Comparison of ENCODE assay signal across 8 cellular contexts in the genomic region with DNA sequence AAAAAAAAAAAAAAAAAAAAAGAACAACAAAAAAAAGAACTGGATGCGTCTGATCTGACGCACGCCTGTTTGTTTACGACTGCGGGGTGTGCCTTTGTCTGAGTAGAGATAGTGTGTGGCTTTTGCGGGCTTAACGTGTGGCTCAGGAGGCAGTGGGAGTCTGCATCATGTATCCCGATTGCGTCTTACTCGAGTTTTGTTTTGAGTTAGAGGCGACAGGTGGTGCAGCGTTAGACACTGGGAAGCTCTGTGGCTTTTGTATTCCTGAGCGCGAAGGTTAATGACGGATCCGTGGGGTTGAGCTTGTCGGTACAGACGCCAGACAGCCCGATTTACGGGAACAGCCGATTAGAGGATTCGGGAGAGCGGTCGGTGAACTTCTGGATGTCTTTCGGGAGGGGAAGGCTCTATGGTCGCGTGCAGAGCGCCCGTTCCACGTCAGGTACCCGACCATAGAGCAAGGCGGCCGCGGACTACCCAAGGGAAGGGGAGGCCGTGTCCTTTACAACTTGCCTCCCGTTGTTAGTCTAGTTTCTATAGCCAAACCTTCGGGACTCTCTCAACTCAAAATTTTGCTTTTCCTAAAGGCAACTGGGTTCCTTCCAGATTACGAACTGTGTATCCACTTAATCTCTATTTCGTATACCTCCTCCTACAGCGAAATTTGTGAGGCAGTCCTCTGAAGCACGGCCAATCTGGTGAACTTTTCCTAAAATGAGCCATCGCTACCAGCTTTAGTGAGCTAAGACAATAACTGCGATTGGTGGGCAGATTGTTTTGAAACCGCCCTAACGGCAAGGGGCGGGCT. TPM values are rescaled to one million over a fixed set of nuclear protein-coding genes. Genes with fewer than 3 reads are reported as not detected.
DNase-seq lines count a peak whose midpoint lies in the region; ATAC-seq and TF ChIP-seq lines count a peak whose summit lies in the region.

No MANE protein-coding gene starts in this region.

- H3K9me3 ChIP-seq in NT2/D1 (ENCODE audit: insufficient read depth, low read length) = no peaks in the 10 kb centered on the region
- no peaks in the 10 kb centered on the region for H3K9me3 ChIP-seq in esophagus (ENCODE audit: control insufficient read depth in 2 of 2, insufficient read depth in 1 of 2, low read depth in 1 of 2, low read length in 1 of 2)

- WGBS in esophagus, 2 donors = 0 to 1% methylated on average over 46 of the region's 46 CpGs

- no peaks in the 10 kb centered on the region for H3K27me3 ChIP-seq in NT2/D1 (ENCODE audit: insufficient read depth, insufficient read length)
- H3K27me3 ChIP-seq in esophagus (ENCODE audit: control insufficient read depth in 1 of 2, insufficient read depth in 2 of 2, low read length in 2 of 2) = no peaks in the 10 kb centered on the region

- H3K4me3 ChIP-seq in NT2/D1 (ENCODE audit: insufficient read length, low read depth) (peak overlapping the region; percentile 81), esophagus (ENCODE audit: low read depth in 1 of 2, low read length in 2 of 2) (peak overlapping the region; percentile 62 to 71)

- H3K36me3 ChIP-seq in NT2/D1 (ENCODE audit: insufficient read depth, insufficient read length, low read length) = peaks cover 53% of the 10 kb centered on the region
- peaks cover 6 to 7% of the 10 kb centered on the region in 2 donors for H3K36me3 ChIP-seq in esophagus (ENCODE audit: control insufficient read depth in 2 of 2, insufficient read depth in 2 of 2, low read length in 1 of 2)

- peak overlapping the region; percentile 92 for H3K9ac ChIP-seq in NT2/D1 (ENCODE audit: insufficient read length, low read depth)

- peak overlapping the region; percentile 86 to 94 (median 90) for H3K4me3 Mint-ChIP-seq in nephron

- DNase-seq in NCI-H446 (lab: John Stamatoyannopoulos, UW) (peak; percentile 86 to 88), NCI-H446 treated with DMSO at 0.1 percent for 48 hours (lab: John Stamatoyannopoulos, UW) (no peak), NT2/D1 (ENCODE audit: low read depth, low spot score) (no peak)
- DNase-seq in activated T-cell treated with anti-CD3 and anti-CD28 coated beads, Interleukin-2, amount 50 U/mL, for 1 hour = peak; percentile 77
- peak; percentile 83 for DNase-seq in stimulated activated naive CD8-positive, alpha-beta T cell treated with anti-CD3 and anti-CD28 coated beads, Interleukin-15, Interleukin-2, amounts not matched to agents 100 U/mL and 50 U/mL, for 24 hours

- H3K27me3 Mint-ChIP-seq in nephron (ENCODE audit: low read depth) = no peaks in the 10 kb centered on the region

- H3K27ac ChIP-seq in esophagus (ENCODE audit: low read depth in 2 of 2, low read length in 1 of 2) = peak overlapping the region; percentile 99 to 100

- H3K4me1 ChIP-seq in NT2/D1 (ENCODE audit: insufficient read depth, insufficient read length) (peaks cover 2% of the 10 kb centered on the region), esophagus (ENCODE audit: control insufficient read depth in 2 of 2, insufficient read depth in 2 of 2, low read length in 1 of 2) (peaks cover 5 to 7% of the 10 kb centered on the region in 2 donors)

- ATAC-seq in HG03097 (IDR thresholded peaks at IDR 0.05; ENCODE audit: low FRiP score, unreplicated experiment) = peak; percentile 14
- ATAC-seq in stimulated activated naive CD8-positive, alpha-beta T cell treated with anti-CD3 and anti-CD28 coated beads, Interleukin-15, Interleukin-2, amounts not matched to agents 100 U/mL and 50 U/mL, for 24 hours = peak; percentile 38

- TF ChIP-seq CTCF in nephron (IDR thresholded peaks at IDR 0.05; ENCODE audit: unreplicated experiment in 3 of 3) = no peak

- no peaks in the 10 kb centered on the region for H3K9me3 Mint-ChIP-seq in nephron

- H3K4me1 Mint-ChIP-seq in nephron = peaks cover 35% of the 10 kb centered on the region

- H3K36me3 Mint-ChIP-seq in nephron (ENCODE audit: low read depth) = peaks cover 42% of the 10 kb centered on the region

- H3K27ac Mint-ChIP-seq in nephron = peak overlapping the region; percentile 99 to 100 (median 100)

RNA-seq across cellular contexts. Expression of a gene that starts 0.9 kb away (rescaled TPM):
- 10 to 100 TPM; 64.9 to 73.4 TPM for polyA plus RNA-seq in esophagus

RNA-seq across cellular contexts. Expression of a gene that starts 44.2 kb away (rescaled TPM):
- 1 to 10 TPM; 1.9 to 4.1 TPM for polyA plus RNA-seq in esophagus

RNA-seq across cellular contexts. Expression of a gene that starts 46.7 kb away (rescaled TPM):
- polyA plus RNA-seq in esophagus = 10 to 100 TPM; 12.2 to 14.0 TPM

Comparison
In these comparisons a context has a peak if more than half of its experiments do, and no peak if none do; other contexts are left out.
1. DNase-seq: peak in NCI-H446 (2 of 2), activated T-cell treated with anti-CD3 and anti-CD28 coated beads, Interleukin-2, amount 50 U/mL, for 1 hour (single experiment) and stimulated activated naive CD8-positive, alpha-beta T cell treated with anti-CD3 and anti-CD28 coated beads, Interleukin-15, Interleukin-2, amounts not matched to agents 100 U/mL and 50 U/mL, for 24 hours (single experiment); none in NCI-H446 treated with DMSO at 0.1 percent for 48 hours (single experiment) and NT2/D1 (single experiment).